ENCODE assay signal across 1 cellular context in the genomic region with DNA sequence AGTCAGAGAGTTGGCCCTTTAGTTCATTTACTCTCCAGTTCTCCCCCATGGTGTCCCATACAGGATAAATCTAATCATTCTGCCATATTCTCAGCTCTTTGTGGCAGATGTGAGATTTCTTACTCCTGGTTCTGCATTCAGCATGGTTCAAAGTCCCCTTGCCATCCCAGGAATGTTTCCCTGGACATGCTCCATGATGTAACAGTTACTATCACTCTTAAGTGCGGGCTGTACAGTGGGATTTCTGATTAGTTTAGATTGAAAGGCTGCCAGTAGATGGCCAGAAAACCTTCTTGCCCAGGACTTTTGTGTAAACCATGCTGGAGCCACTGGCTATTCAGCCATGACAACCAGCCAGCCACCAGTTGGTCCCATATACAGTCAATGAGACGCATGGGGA.
TF ChIP-seq lines count a peak whose summit lies in the region.

No MANE protein-coding gene starts in this region.

TF ChIP-seq in HepG2, 621 proteins besides CTCF, POLR2A, EP300 and RAD21 (continued from another document):
- TF ChIP-seq, protein P1, sequence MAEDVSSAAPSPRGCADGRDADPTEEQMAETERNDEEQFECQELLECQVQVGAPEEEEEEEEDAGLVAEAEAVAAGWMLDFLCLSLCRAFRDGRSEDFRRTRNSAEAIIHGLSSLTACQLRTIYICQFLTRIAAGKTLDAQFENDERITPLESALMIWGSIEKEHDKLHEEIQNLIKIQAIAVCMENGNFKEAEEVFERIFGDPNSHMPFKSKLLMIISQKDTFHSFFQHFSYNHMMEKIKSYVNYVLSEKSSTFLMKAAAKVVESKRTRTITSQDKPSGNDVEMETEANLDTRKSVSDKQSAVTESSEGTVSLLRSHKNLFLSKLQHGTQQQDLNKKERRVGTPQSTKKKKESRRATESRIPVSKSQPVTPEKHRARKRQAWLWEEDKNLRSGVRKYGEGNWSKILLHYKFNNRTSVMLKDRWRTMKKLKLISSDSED (CRISPR knock-in tag; IDR thresholded peaks at IDR 0.05) = no peak
- TF ChIP-seq NAIF1 (CRISPR knock-in tag; IDR thresholded peaks at IDR 0.05; ENCODE audit: borderline replicate concordance) = no peak
- no peak for TF ChIP-seq RFXAP (CRISPR knock-in tag; IDR thresholded peaks at IDR 0.05; ENCODE audit: borderline replicate concordance)
- TF ChIP-seq SRSF1 (optimal IDR thresholded peaks at IDR 0.05; ENCODE audit: low read depth, low read length) = no peak
- no peak for TF ChIP-seq ZSCAN31 (CRISPR knock-in tag; IDR thresholded peaks at IDR 0.05; ENCODE audit: low read depth)
- no peak for TF ChIP-seq ZMAT3 (CRISPR knock-in tag; conservative IDR thresholded peaks at IDR 0.05)
- TF ChIP-seq JDP2 (CRISPR knock-in tag; IDR thresholded peaks at IDR 0.05; ENCODE audit: borderline replicate concordance) = no peak
- peak; percentile 28; the same call in 1 of the 2 replicates for TF ChIP-seq ELF3 (CRISPR knock-in tag; IDR thresholded peaks at IDR 0.05)
- no peak for TF ChIP-seq ZNF83 (CRISPR knock-in tag; IDR thresholded peaks at IDR 0.05; ENCODE audit: borderline replicate concordance)
- no peak for TF ChIP-seq ZSCAN22 (CRISPR knock-in tag; IDR thresholded peaks at IDR 0.05)
- TF ChIP-seq, protein P2, sequence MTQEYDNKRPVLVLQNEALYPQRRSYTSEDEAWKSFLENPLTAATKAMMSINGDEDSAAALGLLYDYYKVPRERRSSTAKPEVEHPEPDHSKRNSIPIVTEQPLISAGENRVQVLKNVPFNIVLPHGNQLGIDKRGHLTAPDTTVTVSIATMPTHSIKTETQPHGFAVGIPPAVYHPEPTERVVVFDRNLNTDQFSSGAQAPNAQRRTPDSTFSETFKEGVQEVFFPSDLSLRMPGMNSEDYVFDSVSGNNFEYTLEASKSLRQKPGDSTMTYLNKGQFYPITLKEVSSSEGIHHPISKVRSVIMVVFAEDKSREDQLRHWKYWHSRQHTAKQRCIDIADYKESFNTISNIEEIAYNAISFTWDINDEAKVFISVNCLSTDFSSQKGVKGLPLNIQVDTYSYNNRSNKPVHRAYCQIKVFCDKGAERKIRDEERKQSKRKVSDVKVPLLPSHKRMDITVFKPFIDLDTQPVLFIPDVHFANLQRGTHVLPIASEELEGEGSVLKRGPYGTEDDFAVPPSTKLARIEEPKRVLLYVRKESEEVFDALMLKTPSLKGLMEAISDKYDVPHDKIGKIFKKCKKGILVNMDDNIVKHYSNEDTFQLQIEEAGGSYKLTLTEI (CRISPR knock-in tag; conservative IDR thresholded peaks at IDR 0.05) = no peak
- TF ChIP-seq, protein P3, sequence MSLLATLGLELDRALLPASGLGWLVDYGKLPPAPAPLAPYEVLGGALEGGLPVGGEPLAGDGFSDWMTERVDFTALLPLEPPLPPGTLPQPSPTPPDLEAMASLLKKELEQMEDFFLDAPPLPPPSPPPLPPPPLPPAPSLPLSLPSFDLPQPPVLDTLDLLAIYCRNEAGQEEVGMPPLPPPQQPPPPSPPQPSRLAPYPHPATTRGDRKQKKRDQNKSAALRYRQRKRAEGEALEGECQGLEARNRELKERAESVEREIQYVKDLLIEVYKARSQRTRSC (CRISPR knock-in tag; IDR thresholded peaks at IDR 0.05; ENCODE audit: low read depth) = no peak
- TF ChIP-seq FIP1L1 (IDR thresholded peaks at IDR 0.05; ENCODE audit: borderline replicate concordance, insufficient read depth, low read depth, low read length) = no peak
- TF ChIP-seq TP53 (CRISPR knock-in tag; conservative IDR thresholded peaks at IDR 0.05) = no peak
- no peak for TF ChIP-seq ZZZ3 (CRISPR knock-in tag; IDR thresholded peaks at IDR 0.05; ENCODE audit: borderline replicate concordance)
- no peak for TF ChIP-seq ZNF468 (CRISPR knock-in tag; IDR thresholded peaks at IDR 0.05)
- TF ChIP-seq, protein P4, sequence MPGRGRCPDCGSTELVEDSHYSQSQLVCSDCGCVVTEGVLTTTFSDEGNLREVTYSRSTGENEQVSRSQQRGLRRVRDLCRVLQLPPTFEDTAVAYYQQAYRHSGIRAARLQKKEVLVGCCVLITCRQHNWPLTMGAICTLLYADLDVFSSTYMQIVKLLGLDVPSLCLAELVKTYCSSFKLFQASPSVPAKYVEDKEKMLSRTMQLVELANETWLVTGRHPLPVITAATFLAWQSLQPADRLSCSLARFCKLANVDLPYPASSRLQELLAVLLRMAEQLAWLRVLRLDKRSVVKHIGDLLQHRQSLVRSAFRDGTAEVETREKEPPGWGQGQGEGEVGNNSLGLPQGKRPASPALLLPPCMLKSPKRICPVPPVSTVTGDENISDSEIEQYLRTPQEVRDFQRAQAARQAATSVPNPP (CRISPR knock-in tag; IDR thresholded peaks at IDR 0.05) = no peak
- TF ChIP-seq HMG20B (CRISPR knock-in tag; conservative IDR thresholded peaks at IDR 0.05) = no peak
- TF ChIP-seq BCL6 (CRISPR knock-in tag; IDR thresholded peaks at IDR 0.05) = peak; percentile 57; the same call in 1 of the 2 replicates
- no peak for TF ChIP-seq TBX2 (CRISPR knock-in tag; IDR thresholded peaks at IDR 0.05; ENCODE audit: borderline replicate concordance)
- no peak for TF ChIP-seq ZFY (CRISPR knock-in tag; IDR thresholded peaks at IDR 0.05)
- no peak for TF ChIP-seq KDM4B (CRISPR knock-in tag; IDR thresholded peaks at IDR 0.05)
- TF ChIP-seq, protein P5, sequence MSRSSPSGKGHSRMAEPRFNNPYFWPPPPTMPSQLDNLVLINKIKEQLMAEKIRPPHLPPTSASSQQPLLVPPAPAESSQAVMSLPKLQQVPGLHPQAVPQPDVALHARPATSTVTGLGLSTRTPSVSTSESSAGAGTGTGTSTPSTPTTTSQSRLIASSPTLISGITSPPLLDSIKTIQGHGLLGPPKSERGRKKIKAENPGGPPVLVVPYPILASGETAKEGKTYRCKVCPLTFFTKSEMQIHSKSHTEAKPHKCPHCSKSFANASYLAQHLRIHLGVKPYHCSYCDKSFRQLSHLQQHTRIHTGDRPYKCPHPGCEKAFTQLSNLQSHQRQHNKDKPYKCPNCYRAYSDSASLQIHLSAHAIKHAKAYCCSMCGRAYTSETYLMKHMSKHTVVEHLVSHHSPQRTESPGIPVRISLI (CRISPR knock-in tag; IDR thresholded peaks at IDR 0.05; ENCODE audit: borderline replicate concordance) = no peak
- no peak for TF ChIP-seq ZNF557 (CRISPR knock-in tag; IDR thresholded peaks at IDR 0.05)
- TF ChIP-seq, protein P6, sequence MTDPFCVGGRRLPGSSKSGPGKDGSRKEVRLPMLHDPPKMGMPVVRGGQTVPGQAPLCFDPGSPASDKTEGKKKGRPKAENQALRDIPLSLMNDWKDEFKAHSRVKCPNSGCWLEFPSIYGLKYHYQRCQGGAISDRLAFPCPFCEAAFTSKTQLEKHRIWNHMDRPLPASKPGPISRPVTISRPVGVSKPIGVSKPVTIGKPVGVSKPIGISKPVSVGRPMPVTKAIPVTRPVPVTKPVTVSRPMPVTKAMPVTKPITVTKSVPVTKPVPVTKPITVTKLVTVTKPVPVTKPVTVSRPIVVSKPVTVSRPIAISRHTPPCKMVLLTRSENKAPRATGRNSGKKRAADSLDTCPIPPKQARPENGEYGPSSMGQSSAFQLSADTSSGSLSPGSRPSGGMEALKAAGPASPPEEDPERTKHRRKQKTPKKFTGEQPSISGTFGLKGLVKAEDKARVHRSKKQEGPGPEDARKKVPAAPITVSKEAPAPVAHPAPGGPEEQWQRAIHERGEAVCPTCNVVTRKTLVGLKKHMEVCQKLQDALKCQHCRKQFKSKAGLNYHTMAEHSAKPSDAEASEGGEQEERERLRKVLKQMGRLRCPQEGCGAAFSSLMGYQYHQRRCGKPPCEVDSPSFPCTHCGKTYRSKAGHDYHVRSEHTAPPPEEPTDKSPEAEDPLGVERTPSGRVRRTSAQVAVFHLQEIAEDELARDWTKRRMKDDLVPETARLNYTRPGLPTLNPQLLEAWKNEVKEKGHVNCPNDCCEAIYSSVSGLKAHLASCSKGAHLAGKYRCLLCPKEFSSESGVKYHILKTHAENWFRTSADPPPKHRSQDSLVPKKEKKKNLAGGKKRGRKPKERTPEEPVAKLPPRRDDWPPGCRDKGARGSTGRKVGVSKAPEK (CRISPR knock-in tag; IDR thresholded peaks at IDR 0.05; ENCODE audit: borderline replicate concordance) = no peak
- TF ChIP-seq, protein P7, sequence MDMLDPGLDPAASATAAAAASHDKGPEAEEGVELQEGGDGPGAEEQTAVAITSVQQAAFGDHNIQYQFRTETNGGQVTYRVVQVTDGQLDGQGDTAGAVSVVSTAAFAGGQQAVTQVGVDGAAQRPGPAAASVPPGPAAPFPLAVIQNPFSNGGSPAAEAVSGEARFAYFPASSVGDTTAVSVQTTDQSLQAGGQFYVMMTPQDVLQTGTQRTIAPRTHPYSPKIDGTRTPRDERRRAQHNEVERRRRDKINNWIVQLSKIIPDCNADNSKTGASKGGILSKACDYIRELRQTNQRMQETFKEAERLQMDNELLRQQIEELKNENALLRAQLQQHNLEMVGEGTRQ (IDR thresholded peaks at IDR 0.05; ENCODE audit: low read depth, low read length) = no peak
- TF ChIP-seq, protein P7 (CRISPR knock-in tag; IDR thresholded peaks at IDR 0.05; ENCODE audit: borderline replicate concordance) = no peak
- TF ChIP-seq, protein P8, sequence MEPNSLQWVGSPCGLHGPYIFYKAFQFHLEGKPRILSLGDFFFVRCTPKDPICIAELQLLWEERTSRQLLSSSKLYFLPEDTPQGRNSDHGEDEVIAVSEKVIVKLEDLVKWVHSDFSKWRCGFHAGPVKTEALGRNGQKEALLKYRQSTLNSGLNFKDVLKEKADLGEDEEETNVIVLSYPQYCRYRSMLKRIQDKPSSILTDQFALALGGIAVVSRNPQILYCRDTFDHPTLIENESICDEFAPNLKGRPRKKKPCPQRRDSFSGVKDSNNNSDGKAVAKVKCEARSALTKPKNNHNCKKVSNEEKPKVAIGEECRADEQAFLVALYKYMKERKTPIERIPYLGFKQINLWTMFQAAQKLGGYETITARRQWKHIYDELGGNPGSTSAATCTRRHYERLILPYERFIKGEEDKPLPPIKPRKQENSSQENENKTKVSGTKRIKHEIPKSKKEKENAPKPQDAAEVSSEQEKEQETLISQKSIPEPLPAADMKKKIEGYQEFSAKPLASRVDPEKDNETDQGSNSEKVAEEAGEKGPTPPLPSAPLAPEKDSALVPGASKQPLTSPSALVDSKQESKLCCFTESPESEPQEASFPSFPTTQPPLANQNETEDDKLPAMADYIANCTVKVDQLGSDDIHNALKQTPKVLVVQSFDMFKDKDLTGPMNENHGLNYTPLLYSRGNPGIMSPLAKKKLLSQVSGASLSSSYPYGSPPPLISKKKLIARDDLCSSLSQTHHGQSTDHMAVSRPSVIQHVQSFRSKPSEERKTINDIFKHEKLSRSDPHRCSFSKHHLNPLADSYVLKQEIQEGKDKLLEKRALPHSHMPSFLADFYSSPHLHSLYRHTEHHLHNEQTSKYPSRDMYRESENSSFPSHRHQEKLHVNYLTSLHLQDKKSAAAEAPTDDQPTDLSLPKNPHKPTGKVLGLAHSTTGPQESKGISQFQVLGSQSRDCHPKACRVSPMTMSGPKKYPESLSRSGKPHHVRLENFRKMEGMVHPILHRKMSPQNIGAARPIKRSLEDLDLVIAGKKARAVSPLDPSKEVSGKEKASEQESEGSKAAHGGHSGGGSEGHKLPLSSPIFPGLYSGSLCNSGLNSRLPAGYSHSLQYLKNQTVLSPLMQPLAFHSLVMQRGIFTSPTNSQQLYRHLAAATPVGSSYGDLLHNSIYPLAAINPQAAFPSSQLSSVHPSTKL (CRISPR knock-in tag; IDR thresholded peaks at IDR 0.05) = peak; percentile 61
- TF ChIP-seq SNAI1 (CRISPR knock-in tag; IDR thresholded peaks at IDR 0.05; ENCODE audit: borderline replicate concordance) = no peak
TF ChIP-seq in HepG2: peak in this region for 12.
